Comparison of ENCODE assay signal across 21 cellular contexts in the genomic region with DNA sequence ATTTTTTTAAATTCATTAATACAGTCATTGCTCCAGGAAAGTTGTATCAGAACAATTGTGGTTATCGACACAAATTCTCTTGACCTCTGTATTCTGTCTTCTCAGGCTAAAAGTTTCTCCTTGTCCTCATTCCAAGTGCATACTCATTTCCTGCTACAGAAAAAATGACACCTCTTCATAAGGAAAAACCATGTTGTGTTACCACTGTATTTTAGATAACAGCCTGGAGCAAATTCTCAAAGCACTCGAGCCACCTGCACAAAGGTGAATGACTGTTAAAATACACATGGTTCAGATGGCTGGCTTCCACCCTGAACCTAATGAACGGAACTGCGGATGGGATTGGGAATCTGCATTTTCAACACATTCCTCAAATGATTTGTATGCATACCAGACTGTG.
A peak's percentile ranks its signal among the peaks of the same experiment; 100 is the strongest.
DNase-seq lines count a peak whose midpoint lies in the region; ATAC-seq, FAIRE-seq and TF ChIP-seq lines count a peak whose summit lies in the region.
"Had no signal": no experiment of that assay in that cellular context is flagged by ENCODE, and none has a peak within 500 bp of the region (broad histone marks: within the 10 kb centered on the region; RNA-seq: fewer than 3 reads in every experiment).

No MANE protein-coding gene starts in this region.

- H2BK12ac ChIP-seq in H1 (ENCODE audit: low read depth, low read length) = no peak overlapping the region

- in situ Hi-C loops in ACHN (cut with HindIII; ENCODE audit: low pct_ligation_motif_present, low pct_unique_long_range_greater_than_20kb, low sequenced_read_pairs) = no loop called here

- no peaks in the 10 kb centered on the region for H3K36me3 Mint-ChIP-seq in GM23338 (ENCODE audit: low read depth)
- H3K36me3 Mint-ChIP-seq in neural progenitor cell = no peaks in the 10 kb centered on the region
- H3K36me3 Mint-ChIP-seq in chondrocyte (ENCODE audit: low read depth) = peaks cover 1% of the 10 kb centered on the region
- H3K36me3 Mint-ChIP-seq: CD8-positive, alpha-beta T cell had no signal

- TF ChIP-seq CTCF in GM23338 (conservative IDR thresholded peaks at IDR 0.05; ENCODE audit: low read depth in 2 of 2) (no peak), PC-3 (conservative IDR thresholded peaks at IDR 0.05; ENCODE audit: low read depth, low read length) (no peak), H1 (IDR thresholded peaks at IDR 0.05; ENCODE audit: control extremely low read depth in 1 of 3, insufficient read depth in 1 of 3, low read depth in 1 of 3, low read length in 3 of 3) (no peak), neural progenitor cell (IDR thresholded peaks at IDR 0.05) (no peak), chondrocyte (IDR thresholded peaks at IDR 0.05) (no peak)

- H3K4ac ChIP-seq in H1 (replicated peaks; ENCODE audit: insufficient read length, low read depth, low read length) = no peak overlapping the region

- H2AFZ ChIP-seq in GM23338 = no peak overlapping the region
- H2AFZ ChIP-seq in PC-3 (ENCODE audit: low read length) = no peak overlapping the region
- no peak overlapping the region for H2AFZ ChIP-seq in H1 (ENCODE audit: low read length)
- H2AFZ ChIP-seq in neural progenitor cell (replicated peaks) = peak overlapping the region; percentile 18

- H3K18ac ChIP-seq in H1 (ENCODE audit: extremely low read depth, low read length) = no peak overlapping the region

- POLR2A ChIA-PET in PC-3 (lab: Charles Lee; ENCODE audit: unreplicated experiment) (no interaction called here), H1 (lab: Charles Lee; ENCODE audit: partially characterized antibody) (no interaction called here)

- H2AK5ac ChIP-seq in H1 (ENCODE audit: low read depth, low read length) = no peak overlapping the region

- no TSS peak for BruUV-seq in PC-3 (replicated peaks; lab: Mats Ljungman, UMichigan)

- no peak overlapping the region for H3K9ac ChIP-seq in PC-3 (ENCODE audit: low read length)
- H3K9ac ChIP-seq in H1 (replicated peaks in 1 of 4; ENCODE audit: extremely low read depth in 1 of 4, low read depth in 3 of 4, low read length in 3 of 4) = no peak overlapping the region
- H3K9ac ChIP-seq in neural progenitor cell = no peak overlapping the region
- H3K9ac ChIP-seq: BLaER1 treated with 17β-estradiol and CSF1 and Interleukin-3, amounts not matched to agents 10 nM and 100 nM had no signal

- peaks cover 16% of the 10 kb centered on the region for H3K4me1 Mint-ChIP-seq in GM23338
- H3K4me1 Mint-ChIP-seq in neural progenitor cell = peaks cover 3% of the 10 kb centered on the region
- H3K4me1 Mint-ChIP-seq in chondrocyte (ENCODE audit: low read depth) = no peaks in the 10 kb centered on the region
- H3K4me1 Mint-ChIP-seq: B cell, IgD-negative memory B cell had no signal

- no peak overlapping the region for H3K4me3 ChIP-seq in GM23338
- H3K4me3 ChIP-seq in PC-3 (ENCODE audit: low read length) = no peak overlapping the region
- no peak overlapping the region for H3K4me3 ChIP-seq in H1 (ENCODE audit: extremely low read depth in 1 of 4, insufficient read depth in 2 of 4, low read depth in 3 of 4, low read length in 4 of 4)
- no peak overlapping the region for H3K4me3 ChIP-seq in neural progenitor cell
- H3K4me3 ChIP-seq: BLaER1 treated with 17β-estradiol and CSF1 and Interleukin-3, amounts not matched to agents 10 nM and 100 nM; GM12878 had no signal

- no peaks in the 10 kb centered on the region; the same call in 1 of the 2 replicates for H3K23me2 ChIP-seq in H1 (ENCODE audit: low read depth, low read length)

- 82% methylated on average over 4 of the region's 4 CpGs; no CpG with 5 or more reads in 1 of the 2 experiments for WGBS in H1 (ENCODE audit: extremely low coverage in 1 of 2, insufficient coverage in 1 of 2, insufficient read length in 1 of 2, insufficient replicate concordance in 2 of 2, low coverage in 1 of 2, low lambda C conversion rate in 2 of 2, missing lambda C conversion rate in 1 of 2), 2 experiments

- H3K4me2 ChIP-seq in GM23338 = no peak overlapping the region
- no peak overlapping the region for H3K4me2 ChIP-seq in PC-3 (ENCODE audit: low read length)
- H3K4me2 ChIP-seq in H1 (ENCODE audit: insufficient read depth in 1 of 2, low read depth in 2 of 2, low read length in 2 of 2) = no peak overlapping the region
- no peak overlapping the region for H3K4me2 ChIP-seq in neural progenitor cell
- H3K4me2 ChIP-seq: BLaER1 treated with 17β-estradiol and CSF1 and Interleukin-3, amounts not matched to agents 10 nM and 100 nM had no signal

- H3K79me2 ChIP-seq in GM23338 (replicated peaks; ENCODE audit: insufficient read depth) (no peaks in the 10 kb centered on the region), PC-3 (ENCODE audit: low read length) (no peaks in the 10 kb centered on the region), H1 (ENCODE audit: control insufficient read depth in 1 of 2, insufficient read depth in 2 of 2, low read length in 2 of 2) (no peaks in the 10 kb centered on the region), neural progenitor cell (ENCODE audit: low read depth) (no peaks in the 10 kb centered on the region)

- H3K27ac Mint-ChIP-seq in GM23338 (no peak overlapping the region), neural progenitor cell (no peak overlapping the region), chondrocyte (ENCODE audit: unreplicated experiment) (no peak overlapping the region)
- H3K27ac Mint-ChIP-seq: B cell; CD8-positive, alpha-beta T cell; IgD-negative memory B cell had no signal

- H2BK20ac ChIP-seq in H1 (ENCODE audit: low read length) = no peak overlapping the region

- no peaks in the 10 kb centered on the region for H4K20me1 ChIP-seq in GM23338 (replicated peaks; ENCODE audit: insufficient read depth)
- H4K20me1 ChIP-seq in PC-3 (ENCODE audit: low read length) = no peaks in the 10 kb centered on the region
- H4K20me1 ChIP-seq in H1 (replicated peaks in 1 of 2; ENCODE audit: control insufficient read depth in 1 of 2, insufficient read depth in 2 of 2, low read length in 2 of 2) = no peaks in the 10 kb centered on the region
- no peaks in the 10 kb centered on the region for H4K20me1 ChIP-seq in neural progenitor cell (ENCODE audit: low read depth)
- H4K20me1 ChIP-seq: BLaER1 treated with 17β-estradiol and CSF1 and Interleukin-3, amounts not matched to agents 10 nM and 100 nM had no signal

- CTCF ChIA-PET in PC-3 (lab: Charles Lee) = no interaction called here
- CTCF ChIA-PET in H1 (lab: Charles Lee; ENCODE audit: partially characterized antibody) = no interaction called here

- H3F3A ChIP-seq in GM23338 (replicated peaks; ENCODE audit: low read depth) = no peaks in the 10 kb centered on the region
- H3F3A ChIP-seq in PC-3 (ENCODE audit: low read length, unreplicated experiment) = no peaks in the 10 kb centered on the region
- H3F3A ChIP-seq in neural progenitor cell (ENCODE audit: low read depth) = no peaks in the 10 kb centered on the region

- peaks cover 3% of the 10 kb centered on the region; the same call in 1 of the 2 replicates for H3K9me2 ChIP-seq in GM23338 (ENCODE audit: insufficient read depth)
- no peaks in the 10 kb centered on the region; the same call in 1 of the 2 replicates for H3K9me2 ChIP-seq in PC-3 (replicated peaks; ENCODE audit: low read length)

- TF ChIP-seq RAD21 in H1 (IDR thresholded peaks at IDR 0.05 in 1 of 2, conservative IDR thresholded peaks at IDR 0.05 in 1 of 2; ENCODE audit: low read depth in 2 of 2, low read length in 2 of 2) = no peak

- no peak overlapping the region for H3K56ac ChIP-seq in H1 (replicated peaks; ENCODE audit: insufficient read length, low read depth, low read length)

- TF ChIP-seq EP300 in H1 (IDR thresholded peaks at IDR 0.05; ENCODE audit: borderline replicate concordance in 1 of 2, low read depth in 2 of 2, low read length in 2 of 2) = no peak

- H3K9me3 Mint-ChIP-seq in GM23338 (no peaks in the 10 kb centered on the region; the same call in 2 of the 3 replicates), neural progenitor cell (peaks cover 2% of the 10 kb centered on the region), chondrocyte (ENCODE audit: low read depth) (no peaks in the 10 kb centered on the region)
- H3K9me3 Mint-ChIP-seq: CD8-positive, alpha-beta T cell had no signal

- no peak for TF ChIP-seq POLR2A in H1 (IDR thresholded peaks at IDR 0.05; ENCODE audit: control extremely low read depth in 1 of 2, low read depth in 2 of 2, low read length in 2 of 2)

- H3K36me3 ChIP-seq in GM23338 (ENCODE audit: insufficient read depth) (no peaks in the 10 kb centered on the region), PC-3 (ENCODE audit: low read depth, low read length) (no peaks in the 10 kb centered on the region), H1 (ENCODE audit: control insufficient read depth in 2 of 4, insufficient read depth in 4 of 4, low read length in 3 of 4) (no peaks in the 10 kb centered on the region), neural progenitor cell (no peaks in the 10 kb centered on the region)
- H3K36me3 ChIP-seq: BLaER1 treated with 17β-estradiol and CSF1 and Interleukin-3, amounts not matched to agents 10 nM and 100 nM had no signal

- H3K4me3 Mint-ChIP-seq in GM23338 (no peak overlapping the region), neural progenitor cell (no peak overlapping the region), chondrocyte (ENCODE audit: unreplicated experiment) (no peak overlapping the region)
- H3K4me3 Mint-ChIP-seq: B cell; CD8-positive, alpha-beta T cell; IgD-negative memory B cell had no signal

- H3K27me3 ChIP-seq in GM23338 (ENCODE audit: insufficient read depth) = no peaks in the 10 kb centered on the region
- H3K27me3 ChIP-seq in PC-3 (ENCODE audit: low read length) = no peaks in the 10 kb centered on the region
- no peaks in the 10 kb centered on the region for H3K27me3 ChIP-seq in H1 (replicated peaks in 1 of 4; ENCODE audit: control insufficient read depth in 3 of 4, extremely low read depth in 1 of 4, insufficient read depth in 3 of 4, low read length in 3 of 4)
- no peaks in the 10 kb centered on the region for H3K27me3 ChIP-seq in neural progenitor cell
- H3K27me3 ChIP-seq: BLaER1 treated with 17β-estradiol and CSF1 and Interleukin-3, amounts not matched to agents 10 nM and 100 nM had no signal

- H3K14ac ChIP-seq in H1 (ENCODE audit: insufficient read length) = no peak overlapping the region

- no peaks in the 10 kb centered on the region for H3K79me1 ChIP-seq in H1 (ENCODE audit: low read depth, low read length)

- no peak overlapping the region for H4K5ac ChIP-seq in H1 (ENCODE audit: insufficient read length, low read depth, low read length)

- no peak overlapping the region for H3K23ac ChIP-seq in H1 (ENCODE audit: insufficient read length)

- H2BK5ac ChIP-seq in H1 (ENCODE audit: low read depth, low read length) = no peak overlapping the region

- DNase-seq in GM23338 (ENCODE audit: low spot score) (peak; percentile 45), PC-3 (peak; percentile 33), H1 (ENCODE audit: low read depth in 1 of 2, low spot score in 2 of 2) (no peak), neural progenitor cell (ENCODE audit: low spot score) (no peak), ACHN (no peak), NCI-H69 (lab: John Stamatoyannopoulos, UW) (no peak), DMS153 (lab: John Stamatoyannopoulos, UW) (no peak), chondrocyte (ENCODE audit: low spot score) (no peak)
- DNase-seq: 8988T; Calu3; CD8-positive, alpha-beta T cell; DMS53; DND-41; EL; HCEC 1CT had no signal

- H3K27ac ChIP-seq in GM23338 (ENCODE audit: low read depth) (no peak overlapping the region), PC-3 (ENCODE audit: low read length) (no peak overlapping the region), H1 (ENCODE audit: low read depth, low read length) (no peak overlapping the region), neural progenitor cell (no peak overlapping the region)
- H3K27ac ChIP-seq: BLaER1 treated with 17β-estradiol and CSF1 and Interleukin-3, amounts not matched to agents 10 nM and 100 nM had no signal

- intact Hi-C loops in PC-3 (cut with micrococcal nuclease) = no loop called here

- H4K91ac ChIP-seq in H1 (replicated peaks; ENCODE audit: insufficient read length, low read length) = no peak overlapping the region

- ATAC-seq in GM23338 (no peak), PC-3 (no peak)
- ATAC-seq: CD8-positive, alpha-beta T cell; GM12878; HepG2 had no signal

- H3K4me1 ChIP-seq in GM23338 (ENCODE audit: insufficient read depth) (peaks cover 6% of the 10 kb centered on the region; the same call in 1 of the 2 replicates), PC-3 (ENCODE audit: insufficient read depth, low read length) (no peaks in the 10 kb centered on the region; the same call in 1 of the 2 replicates), H1 (replicated peaks in 1 of 4; ENCODE audit: control insufficient read depth in 3 of 4, insufficient read depth in 4 of 4, low read length in 3 of 4) (0 out of 7 replicates have a peak, but pooled peaks cover 0 to 3% (median 0%) of the 10 kb centered on the region in 4 experiments), neural progenitor cell (no peaks in the 10 kb centered on the region)
- H3K4me1 ChIP-seq: BLaER1 treated with 17β-estradiol and CSF1 and Interleukin-3, amounts not matched to agents 10 nM and 100 nM had no signal

- H2BK120ac ChIP-seq in H1 (replicated peaks; ENCODE audit: low read depth, low read length) = no peak overlapping the region

- no peaks in the 10 kb centered on the region for H3K9me3 ChIP-seq in PC-3 (ENCODE audit: low read length)
- no peaks in the 10 kb centered on the region for H3K9me3 ChIP-seq in H1 (ENCODE audit: insufficient read depth in 2 of 2, low read depth in 1 of 2, low read length in 1 of 2)
- no peaks in the 10 kb centered on the region for H3K9me3 ChIP-seq in neural progenitor cell (ENCODE audit: low read depth)

- H2BK15ac ChIP-seq in H1 (ENCODE audit: low read length) = no peak overlapping the region

- no peak for FAIRE-seq in H1 (lab: Jason Lieb, UNC)
- FAIRE-seq: GM12878, H54, HepG2 had no signal

- H3K27me3 Mint-ChIP-seq in GM23338 (ENCODE audit: insufficient read depth, low read depth, poor library complexity) (peaks cover 2% of the 10 kb centered on the region), neural progenitor cell (ENCODE audit: insufficient read depth, low read depth) (peaks cover 5% of the 10 kb centered on the region), chondrocyte (ENCODE audit: low read depth) (peaks cover 15% of the 10 kb centered on the region)

- no peak overlapping the region for H4K8ac ChIP-seq in H1 (ENCODE audit: extremely low read depth, insufficient read depth, low read length)

Comparison
In these comparisons a context has a peak if more than half of its experiments do, and no peak if none do; other contexts are left out.
1. DNase-seq: peak in GM23338 (single experiment) and PC-3 (single experiment); none in H1 (0 of 2), neural progenitor cell (single experiment), ACHN (single experiment), NCI-H69 (single experiment), DMS153 (single experiment) and chondrocyte (single experiment).